ENCODE assay signal across 24 cellular contexts in the genomic region with DNA sequence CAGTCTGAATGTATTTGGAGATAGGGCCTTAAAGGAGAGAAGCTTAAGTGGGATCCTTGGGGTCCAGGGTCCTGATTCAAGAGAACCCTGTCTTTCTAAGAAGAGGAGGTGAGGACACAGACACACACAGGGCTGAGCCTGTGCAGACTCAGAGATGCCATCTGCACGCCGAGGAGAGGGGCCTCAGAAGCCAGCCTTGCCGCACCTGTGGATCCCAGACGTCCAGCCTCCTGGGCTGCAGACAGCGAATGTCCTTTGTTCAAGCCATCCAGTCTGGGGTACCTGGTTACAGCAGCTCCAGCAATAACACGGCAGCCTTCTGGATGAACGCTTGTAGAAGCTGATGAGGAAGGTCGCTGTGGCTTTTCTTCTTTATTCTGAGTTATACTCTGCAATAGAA.
"Had no signal": no experiment of that assay in that cellular context is flagged by ENCODE, and none has a peak within 500 bp of the region (broad histone marks: within the 10 kb centered on the region; RNA-seq: fewer than 3 reads in every experiment).

No MANE protein-coding gene starts in this region.

- H3K36me3 Mint-ChIP-seq: activated CD8-positive, alpha-beta memory T cell treated with anti-CD3 and anti-CD28 coated beads, Interleukin-2, amount 10 ng/mL, durations not matched to agents 7 days and 5 days; activated naive CD4-positive, alpha-beta T cell treated with anti-CD3 and anti-CD28 coated beads, Interleukin-2, amount 50 U/mL, for 24 hours; T-cell had no signal

- ATAC-seq: activated CD8-positive, alpha-beta memory T cell treated with anti-CD3 and anti-CD28 coated beads, Interleukin-2, amount 10 ng/mL, durations not matched to agents 7 days and 5 days; activated CD8-positive, alpha-beta T cell treated with anti-CD3 and anti-CD28 coated beads, Interleukin-2, amount 10 ng/mL, durations not matched to agents 7 days and 5 days; activated T-cell treated with anti-CD3 and anti-CD28 coated beads, Interleukin-2, amount 50 U/mL, for 4 hours; body of pancreas; K562; Right ventricle myocardium inferior; T-cell had no signal

- H3K4me3 Mint-ChIP-seq: activated CD8-positive, alpha-beta memory T cell treated with anti-CD3 and anti-CD28 coated beads, Interleukin-2, amount 10 ng/mL, durations not matched to agents 7 days and 5 days; activated CD8-positive, alpha-beta T cell treated with anti-CD3 and anti-CD28 coated beads, Interleukin-2, amount 10 ng/mL, durations not matched to agents 7 days and 5 days; activated naive CD4-positive, alpha-beta T cell treated with anti-CD3 and anti-CD28 coated beads, Interleukin-2, amount 50 U/mL, for 24 hours; activated T-cell treated with anti-CD3 and anti-CD28 coated beads, Interleukin-2, amount 50 U/mL, for 4 hours; central memory CD8-positive, alpha-beta T cell; T-cell had no signal

- H3K4me1 Mint-ChIP-seq: activated CD8-positive, alpha-beta memory T cell treated with anti-CD3 and anti-CD28 coated beads, Interleukin-2, amount 10 ng/mL, durations not matched to agents 7 days and 5 days; activated naive CD4-positive, alpha-beta T cell treated with anti-CD3 and anti-CD28 coated beads, Interleukin-2, amount 50 U/mL, for 24 hours; central memory CD8-positive, alpha-beta T cell; T-cell had no signal

- H3K27me3 Mint-ChIP-seq: activated CD8-positive, alpha-beta memory T cell treated with anti-CD3 and anti-CD28 coated beads, Interleukin-2, amount 10 ng/mL, durations not matched to agents 7 days and 5 days; activated naive CD4-positive, alpha-beta T cell treated with anti-CD3 and anti-CD28 coated beads, Interleukin-2, amount 50 U/mL, for 24 hours; central memory CD8-positive, alpha-beta T cell; T-cell had no signal

- H3K9me3 Mint-ChIP-seq: activated naive CD4-positive, alpha-beta T cell treated with anti-CD3 and anti-CD28 coated beads, Interleukin-2, amount 50 U/mL, for 24 hours; activated T-cell treated with anti-CD3 and anti-CD28 coated beads, Interleukin-2, amount 50 U/mL, for 4 hours; central memory CD8-positive, alpha-beta T cell; T-cell had no signal

- DNase-seq: activated CD4-positive, alpha-beta T cell treated with anti-CD3 and anti-CD28 coated beads for 48 hours; activated CD4-positive, alpha-beta T cell treated with anti-CD3 and anti-CD28 coated beads, Interleukin-2, amount 50 U/mL, for 4 hours; activated CD8-positive, alpha-beta memory T cell treated with anti-CD3 and anti-CD28 coated beads, Interleukin-2, amount 10 ng/mL, durations not matched to agents 7 days and 5 days; activated CD8-positive, alpha-beta T cell treated with anti-CD3 and anti-CD28 coated beads, Interleukin-2, amount 10 ng/mL, durations not matched to agents 7 days and 5 days; activated gamma-delta T cell treated with Interleukin-2 at 50 U/mL for 16 hours; activated T-cell treated with anti-CD3 and anti-CD28 coated beads, Interleukin-2, amount 50 U/mL, for 4 hours; body of pancreas; Karpas-422; MM.1S; NCI-H1105; NCI-H1436; NCI-H1694 treated with DMSO at 0.1 percent for 48 hours; NCI-H2029 treated with DMSO at 0.1 percent for 48 hours; NCI-H345; NCI-H510A; NCI-H526 treated with DMSO at 0.1 percent for 48 hours; NCI-H82; RPMI8226; T-helper 2 cell had no signal

- H3K27ac Mint-ChIP-seq: activated CD8-positive, alpha-beta memory T cell treated with anti-CD3 and anti-CD28 coated beads, Interleukin-2, amount 10 ng/mL, durations not matched to agents 7 days and 5 days; activated CD8-positive, alpha-beta T cell treated with anti-CD3 and anti-CD28 coated beads, Interleukin-2, amount 10 ng/mL, durations not matched to agents 7 days and 5 days; activated naive CD4-positive, alpha-beta T cell treated with anti-CD3 and anti-CD28 coated beads, Interleukin-2, amount 50 U/mL, for 24 hours; T-cell had no signal
